ENCODE assay signal across 9 cellular contexts in the genomic region with DNA sequence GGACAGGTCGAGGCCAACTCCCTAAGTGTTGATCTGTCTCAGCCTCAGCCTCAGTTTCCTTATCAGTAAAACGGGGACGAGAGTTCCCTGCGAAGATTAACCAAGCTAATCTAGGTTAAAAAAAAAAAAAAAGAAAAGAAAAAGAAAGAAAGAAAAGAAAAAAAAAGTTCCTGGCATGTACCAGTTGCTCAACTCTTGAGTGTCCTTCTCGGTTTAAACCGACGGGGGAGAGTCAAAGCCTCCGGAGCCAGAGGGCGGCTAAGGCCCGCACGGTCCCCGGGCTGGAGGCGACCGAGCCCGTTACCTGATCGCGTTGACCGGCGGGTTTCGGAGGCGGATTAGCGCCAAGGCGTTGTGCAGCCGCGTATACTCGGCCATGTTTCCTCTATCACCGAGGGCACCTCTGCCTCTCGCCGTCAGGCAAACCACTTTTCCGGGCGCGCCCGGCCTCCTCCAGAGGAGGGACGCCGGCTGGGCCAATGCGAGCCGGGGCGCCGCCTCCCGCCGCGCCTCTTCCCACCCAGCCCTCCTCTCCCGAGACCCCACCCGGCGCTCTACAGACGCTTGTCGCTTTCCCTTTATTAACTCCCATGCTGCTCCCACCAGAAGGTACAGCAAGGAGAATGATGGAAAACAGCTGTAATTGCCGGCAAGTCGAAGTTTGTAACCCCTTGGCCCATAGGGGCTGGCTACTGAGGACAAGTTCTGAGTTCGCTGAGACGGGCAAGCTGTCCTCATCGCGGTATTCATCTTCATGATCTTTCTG. TPM values are rescaled to one million over a fixed set of nuclear protein-coding genes. Genes with fewer than 3 reads are reported as not detected.
DNase-seq lines count a peak whose midpoint lies in the region; ATAC-seq, FAIRE-seq and TF ChIP-seq lines count a peak whose summit lies in the region.
"Had no signal": no experiment of that assay in that cellular context is flagged by ENCODE, and none has a peak within 500 bp of the region (broad histone marks: within the 10 kb centered on the region; RNA-seq: fewer than 3 reads in every experiment).

A gene (minus strand): TSS at position 405 of the 766 bp plus-strand sequence. CDS start 27 bp downstream, at position 378.

- H3K4me3 ChIP-seq in WERI-Rb-1 (ENCODE audit: low read depth, low read length) (peak within 1 kb of the TSS; percentile 82), bronchial epithelial cell (ENCODE audit: low read depth, low read length) (peak within 1 kb of the TSS; percentile 72)

- no peaks in the 10 kb centered on the region for H3K36me3 ChIP-seq in WERI-Rb-1
- no peaks in the 10 kb centered on the region for H3K36me3 ChIP-seq in bronchial epithelial cell (ENCODE audit: control insufficient read depth, insufficient read depth, low read length)

- H3K27me3 ChIP-seq in WERI-Rb-1 (ENCODE audit: insufficient read depth, low read depth, severe bottlenecking) (no peaks in the 10 kb centered on the region), bronchial epithelial cell (ENCODE audit: control insufficient read depth, insufficient read depth, low read length) (no peaks in the 10 kb centered on the region)

- no peak for FAIRE-seq in bronchial epithelial cell (lab: Jason Lieb, UNC)
- FAIRE-seq: TTC549 had no signal

- peak within 1 kb of the TSS; percentile 57 for H3K27ac ChIP-seq in WERI-Rb-1

- no peaks in the 10 kb centered on the region for H3K9me3 ChIP-seq in WERI-Rb-1 (ENCODE audit: severe bottlenecking)

- peak; percentile 97 for ATAC-seq in GM21825 (IDR thresholded peaks at IDR 0.05; ENCODE audit: unreplicated experiment)
- ATAC-seq in HG03469 (IDR thresholded peaks at IDR 0.05; ENCODE audit: unreplicated experiment): no peak

- no peak for TF ChIP-seq CTCF in WERI-Rb-1 (IDR thresholded peaks at IDR 0.05; ENCODE audit: low read depth, low read length)
- no peak for TF ChIP-seq CTCF in bronchial epithelial cell (IDR thresholded peaks at IDR 0.05; ENCODE audit: insufficient read depth, low read length, severe bottlenecking)

- DNase-seq in D341Med (ENCODE audit: low spot score) (peak; percentile 70), NCI-H1436 (lab: John Stamatoyannopoulos, UW) (peak; percentile 65), WERI-Rb-1 (peak; percentile 75), bronchial epithelial cell (ENCODE audit: low read depth) (peak; percentile 52), iris pigment epithelial cell (ENCODE audit: low read depth) (peak; percentile 62)
- peak; percentile 21 to 49 (median 22) for DNase-seq in stimulated activated CD4-positive, alpha-beta T cell treated with anti-CD3 and anti-CD28 coated beads, Interleukin-12 subunit alpha, Interleukin-12 subunit beta, amount 100 ng/mL, for 48 hours (ENCODE audit: low read depth in 2 of 3, low spot score in 1 of 3)

RNA-seq across cellular contexts. Expression of the gene that starts here (rescaled TPM):
- 1.3 and 2.7 TPM in 2 replicates for total RNA-seq in bronchial epithelial cell

Comparison
In these comparisons a context has a peak if more than half of its experiments do, and no peak if none do; other contexts are left out.
1. DNase-seq: peak in every context shown above with its lines; median percentile 75 in WERI-Rb-1; 70 in D341Med; 65 in NCI-H1436; 62 in iris pigment epithelial cell; 52 in bronchial epithelial cell; 22 in stimulated activated CD4-positive, alpha-beta T cell treated with anti-CD3 and anti-CD28 coated beads, Interleukin-12 subunit alpha, Interleukin-12 subunit beta, amount 100 ng/mL, for 48 hours.